ENCODE assay signal across 8 cellular contexts in the genomic region with DNA sequence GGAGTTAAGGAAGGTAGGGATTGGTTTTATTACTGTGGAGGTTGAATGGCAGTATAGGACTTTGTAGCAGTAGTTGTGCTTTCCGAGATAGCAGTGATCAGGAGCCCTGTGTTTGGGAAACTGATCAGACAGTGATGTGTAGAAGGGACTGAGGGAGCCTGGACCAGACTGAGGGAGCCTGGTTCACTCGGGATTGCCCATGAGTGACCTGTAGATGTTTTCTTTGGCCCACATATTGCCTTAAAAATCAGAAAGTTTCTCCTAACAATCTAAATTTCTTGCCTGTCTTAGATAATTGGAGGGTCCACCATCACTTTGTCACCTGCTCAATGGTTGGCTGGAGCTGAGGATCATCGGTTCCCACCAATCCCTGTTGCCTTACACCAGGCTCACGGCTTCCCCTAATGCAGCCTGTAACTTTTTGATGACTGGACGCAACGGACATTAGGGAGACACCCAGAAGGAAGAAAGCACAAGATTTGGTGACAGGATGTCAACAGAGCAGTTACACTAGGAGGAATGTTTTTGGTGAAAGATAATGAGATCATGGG. TPM values are rescaled to one million over a fixed set of nuclear protein-coding genes. Genes with fewer than 3 reads are reported as not detected.
DNase-seq lines count a peak whose midpoint lies in the region; ATAC-seq, FAIRE-seq and TF ChIP-seq lines count a peak whose summit lies in the region.

No MANE protein-coding gene starts in this region.

- no peaks in the 10 kb centered on the region for H3K36me3 Mint-ChIP-seq in memory B cell

- H3K4me2 ChIP-seq in GM12878 (ENCODE audit: control insufficient read depth, insufficient read depth): peak overlapping the region; percentile 94

- H3K4me1 ChIP-seq in heart right ventricle (peaks cover 7 to 65% (median 58%) of the 10 kb centered on the region in 9 donors), GM12878 (ENCODE audit: control insufficient read depth, insufficient read depth, low read length) (peaks cover 16% of the 10 kb centered on the region), aorta (ENCODE audit: control insufficient read depth in 1 of 2, insufficient read depth in 2 of 2, low read length in 2 of 2) (no peaks in the 10 kb centered on the region)

- in situ Hi-C loops in GM12878 (cut with MboI): no loop called here

- H3K9me3 ChIP-seq in heart right ventricle (no peaks in the 10 kb centered on the region), GM12878 (replicated peaks; ENCODE audit: control insufficient read depth, insufficient read depth, low read length) (no peaks in the 10 kb centered on the region), aorta (ENCODE audit: control insufficient read depth, low read length) (no peaks in the 10 kb centered on the region)

- FAIRE-seq in GM12878 (lab: Jason Lieb, UNC): peak; percentile 91

- DNase-seq in heart right ventricle (no peak), left ventricle myocardium superior (no peak), GM12878 (ENCODE audit: low read depth, low spot score) (no peak), memory B cell (ENCODE audit: low spot score in 2 of 2) (no peak), aorta (no peak), NCI-H446 treated with DMSO at 0.1 percent for 48 hours (lab: John Stamatoyannopoulos, UW) (no peak), middle frontal gyrus (ENCODE audit: extremely low spot score, low spot score) (no peak)

- H3K4me1 Mint-ChIP-seq in memory B cell: peaks cover 24% of the 10 kb centered on the region

- CTCF ChIA-PET in GM12878 (lab: Yijun Ruan, JAX): interaction anchor here (1.0 to 10.2 kb wide), 11 partner anchors 8 to 88 kb away, joined by 3 to 386 read pairs (median 20); a partner anchor contains a TSS

- H3K36me3 ChIP-seq in heart right ventricle (peaks cover 0 to 13% (median 0%) of the 10 kb centered on the region in 9 donors), GM12878 (ENCODE audit: control insufficient read depth in 2 of 2, insufficient read depth in 2 of 2, low read length in 1 of 2) (peaks cover 0 to 6% of the 10 kb centered on the region in 2 experiments; a peak in 1 of 4 replicates), aorta (ENCODE audit: control insufficient read depth in 1 of 2, insufficient read depth in 2 of 2, low read length in 1 of 2) (no peaks in the 10 kb centered on the region)

- no peaks in the 10 kb centered on the region for H3K9me3 Mint-ChIP-seq in memory B cell

- H3K27ac Mint-ChIP-seq in memory B cell: peak overlapping the region; percentile 92

- H3K4me3 ChIP-seq in heart right ventricle: peak overlapping the region; percentile 83 to 98 (median 94)
- peak overlapping the region; percentile 88 for H3K4me3 ChIP-seq in GM12878
- peak overlapping the region; percentile 23 to 79 for H3K4me3 ChIP-seq in aorta (ENCODE audit: low read length in 2 of 2)

- ATAC-seq in heart right ventricle (no peak), left ventricle myocardium superior (no peak), GM12878 (no peak), memory B cell (ENCODE audit: low read depth) (no peak), aorta (ENCODE audit: low FRiP score) (no peak), GM21723 (IDR thresholded peaks at IDR 0.05; ENCODE audit: unreplicated experiment) (no peak)

- H4K20me1 ChIP-seq in GM12878 (ENCODE audit: control insufficient read depth, insufficient read depth): no peaks in the 10 kb centered on the region

- TF ChIP-seq EP300 in GM12878 (IDR thresholded peaks at IDR 0.05; ENCODE audit: borderline replicate concordance in 1 of 2, control insufficient read depth in 1 of 2, low read depth in 2 of 2, low read length in 2 of 2): no peak

- peak overlapping the region; percentile 85 for H2AFZ ChIP-seq in GM12878 (ENCODE audit: control insufficient read depth, low read depth, low read length)

- H3K27me3 ChIP-seq in heart right ventricle (no peaks in the 10 kb centered on the region), GM12878 (replicated peaks in 1 of 2; ENCODE audit: control insufficient read depth in 2 of 2, insufficient read depth in 2 of 2, low read length in 1 of 2) (no peaks in the 10 kb centered on the region), aorta (ENCODE audit: control insufficient read depth in 1 of 2, insufficient read depth in 2 of 2, low read length in 1 of 2) (no peaks in the 10 kb centered on the region)

- no peak for TF ChIP-seq RAD21 in GM12878 (IDR thresholded peaks at IDR 0.05; ENCODE audit: insufficient read depth, low read depth, low read length)

- H3K27ac ChIP-seq in heart right ventricle (peak overlapping the region; percentile 89 to 99 (median 98)), GM12878 (ENCODE audit: control insufficient read depth, insufficient read depth) (peak overlapping the region; percentile 87), aorta (ENCODE audit: low read depth in 1 of 2, low read length in 2 of 2) (peak overlapping the region; percentile 83 to 92)

- POLR2A ChIA-PET in GM12878 (lab: Charles Lee): interaction anchor here (0.7 to 2.1 kb wide), 11 partner anchors 8 to 156 kb away, joined by 3 to 30 read pairs (median 4); no protein-coding TSS in a partner anchor

- H3K4me3 Mint-ChIP-seq in memory B cell: peak overlapping the region; percentile 88

- RAD21 ChIA-PET in GM12878 (lab: Charles Lee; ENCODE audit: unreplicated experiment): interaction anchor here (0.6 to 6.1 kb wide), 12 partner anchors 7 to 746 kb away, joined by 3 to 345 read pairs (median 14); no protein-coding TSS in a partner anchor

- 13 to 30% methylated on average over 6 of the region's 6 CpGs for WGBS in heart right ventricle, 2 donors
- whole genome bisulfite sequencing in GM12878 (ENCODE audit: insufficient coverage, insufficient replicate concordance, low lambda C conversion rate, missing lambda C conversion rate): 14% methylated on average over 6 of the region's 6 CpGs
- WGBS in aorta, 2 donors: 2 to 3% methylated on average over 6 of the region's 6 CpGs

- TF ChIP-seq CTCF in heart right ventricle (IDR thresholded peaks at IDR 0.05) (no peak), GM12878 (IDR thresholded peaks at IDR 0.05 in 2 of 3, conservative IDR thresholded peaks at IDR 0.05 in 1 of 3; ENCODE audit: control insufficient read depth in 2 of 3, extremely low read depth in 1 of 3, insufficient read depth in 1 of 3, low read depth in 3 of 3, low read length in 3 of 3) (no peak)

- no peaks in the 10 kb centered on the region for H3K27me3 Mint-ChIP-seq in memory B cell

- intact Hi-C loops in heart right ventricle (cut with DNase I) (loop anchor here in 7 of 10 donors (1.0 to 10.0 kb wide), 5 partner anchors 44 to 317 kb away; no protein-coding TSS in a partner anchor), left ventricle myocardium superior (cut with micrococcal nuclease) (loop anchor here (5.0 kb wide), 1 partner anchor 64 kb away; no protein-coding TSS in a partner anchor), GM12878 (cut with micrococcal nuclease; ENCODE audit: unreplicated experiment) (loop anchor here (2.0 kb wide), 2 partner anchors 43 to 321 kb away; no protein-coding TSS in a partner anchor), aorta (cut with DNase I) (loop anchor here in 1 of 2 donors (5.0 kb wide), 1 partner anchor 64 kb away; no protein-coding TSS in a partner anchor)

- SMC1A ChIA-PET in GM12878 (lab: Charles Lee; ENCODE audit: uncharacterized antibody, unreplicated experiment): interaction anchor here (1.0 to 6.0 kb wide), 12 partner anchors 8 to 320 kb away, joined by 3 to 229 read pairs (median 12); a partner anchor contains a TSS

- TF ChIP-seq POLR2A in GM12878 (IDR thresholded peaks at IDR 0.05; ENCODE audit: low read depth, low read length): no peak

- TSS peak; percentile 80 for BruUV-seq in GM12878 (replicated peaks; lab: Mats Ljungman, UMichigan)

- H3K9ac ChIP-seq in GM12878 (ENCODE audit: control insufficient read depth, insufficient read depth, low read length): peak overlapping the region; percentile 89

- H3K79me2 ChIP-seq in GM12878 (ENCODE audit: control insufficient read depth, insufficient read depth, low read length): peaks cover 30% of the 10 kb centered on the region

RNA-seq across cellular contexts. Expression of a gene that starts 1.1 kb away (rescaled TPM):
- 100 to 1,000 TPM in 1 of 10 donors, 10 to 100 TPM in 9; 67.5 to 100 (median 85.7) TPM for total RNA-seq in heart right ventricle
- 10 to 100 TPM; 16.7 to 23.1 TPM for polyA plus RNA-seq in heart right ventricle
- total RNA-seq in left ventricle myocardium superior: 68.9 TPM
- total RNA-seq in GM12878 (2013; cell fraction: nucleolus; rRNA removed): 65.8 and 72.7 TPM in 2 replicates
- 16.5 and 19.6 TPM in 2 replicates for total RNA-seq in GM12878 (2014; rRNA removed)
- 19.3 and 19.8 TPM in 2 replicates for total RNA-seq in GM12878 (2014; rRNA removed; fragmentation: Illumina TruSeq; extraction: Trizol)
- 41.1 and 41.4 TPM in 2 replicates for total RNA-seq in GM12878 (2021)
- polyA plus RNA-seq in GM12878 (2011; ENCODE audit: low read depth): 8.5 TPM
- polyA plus RNA-seq in GM12878 (2011; rRNA removed): 89.4 and 94.7 TPM in 2 replicates
- polyA plus RNA-seq in GM12878 (2011; cell fraction: cytosol; rRNA removed): 34.4 and 52.3 TPM in 2 replicates
- polyA plus RNA-seq in GM12878 (2011; cell fraction: nucleus; rRNA removed): 38.5 and 57.8 TPM in 2 replicates
- 9.9 and 13.1 TPM in 2 replicates for polyA plus RNA-seq in GM12878 (2012)
- polyA plus RNA-seq in GM12878 (2014; fragmentation: Illumina TruSeq; extraction: Trizol): 26.4 and 29.3 TPM in 2 replicates
- polyA plus RNA-seq in GM12878 (2014; fragmentation: Nextera tagmentation; extraction: Ambion mirVana): 10 to 100 TPM; 11.5 to 15.4 TPM
- polyA plus RNA-seq in GM12878 (2014; rRNA removed): 13.5 and 17.8 TPM in 2 replicates
- 10 to 100 TPM; 59.5 to 59.8 TPM for polyA plus RNA-seq in GM12878 (2016; fragmentation: Nextera tagmentation; extraction: Ambion mirVana)
- polyA minus RNA-seq in GM12878 (2011; rRNA and poly(A)+ RNA removed): 64.4 and 105 TPM in 2 replicates
- 9.4 and 16.5 TPM in 2 replicates for polyA minus RNA-seq in GM12878 (2011; cell fraction: cytosol; rRNA and poly(A)+ RNA removed)
- polyA minus RNA-seq in GM12878 (2011; cell fraction: nucleus; rRNA and poly(A)+ RNA removed): 15.5 and 20.8 TPM in 2 replicates
- total RNA-seq in aorta: 100 to 1,000 TPM in 1 of 2 donors, 10 to 100 TPM in 1; 78.7 to 135 TPM
- polyA plus RNA-seq in aorta: 10 to 100 TPM; 13.9 to 21.3 TPM

RNA-seq across cellular contexts. Expression of a gene that starts 8.2 kb away (rescaled TPM):
- 10 to 100 TPM; 17.9 to 37.3 (median 21.4) TPM for total RNA-seq in heart right ventricle
- polyA plus RNA-seq in heart right ventricle: 10 to 100 TPM; 11.6 to 39.1 TPM
- total RNA-seq in left ventricle myocardium superior: 32.6 TPM
- total RNA-seq in GM12878 (2013; cell fraction: nucleolus; rRNA removed): 68.2 and 72.6 TPM in 2 replicates
- total RNA-seq in GM12878 (2014; rRNA removed): 493 and 526 TPM in 2 replicates
- 470 and 509 TPM in 2 replicates for total RNA-seq in GM12878 (2014; rRNA removed; fragmentation: Illumina TruSeq; extraction: Trizol)
- 389 and 402 TPM in 2 replicates for total RNA-seq in GM12878 (2021)
- 175 TPM for polyA plus RNA-seq in GM12878 (2011; ENCODE audit: low read depth)
- polyA plus RNA-seq in GM12878 (2011; rRNA removed): 565 and 738 TPM in 2 replicates
- polyA plus RNA-seq in GM12878 (2011; cell fraction: cytosol; rRNA removed): 683 and 744 TPM in 2 replicates
- polyA plus RNA-seq in GM12878 (2011; cell fraction: nucleus; rRNA removed): 317 and 447 TPM in 2 replicates
- 215 and 236 TPM in 2 replicates for polyA plus RNA-seq in GM12878 (2012)
- polyA plus RNA-seq in GM12878 (2014; fragmentation: Illumina TruSeq; extraction: Trizol): 459 and 487 TPM in 2 replicates
- polyA plus RNA-seq in GM12878 (2014; fragmentation: Nextera tagmentation; extraction: Ambion mirVana): 100 to 1,000 TPM; 651 to 694 TPM
- 464 and 516 TPM in 2 replicates for polyA plus RNA-seq in GM12878 (2014; rRNA removed)
- 100 to 1,000 TPM; 568 to 618 TPM for polyA plus RNA-seq in GM12878 (2016; fragmentation: Nextera tagmentation; extraction: Ambion mirVana)
- 328 and 409 TPM in 2 replicates for polyA minus RNA-seq in GM12878 (2011; rRNA and poly(A)+ RNA removed)
- polyA minus RNA-seq in GM12878 (2011; cell fraction: cytosol; rRNA and poly(A)+ RNA removed): 236 and 284 TPM in 2 replicates
- 83.2 and 141 TPM in 2 replicates for polyA minus RNA-seq in GM12878 (2011; cell fraction: nucleus; rRNA and poly(A)+ RNA removed)
- 10 to 100 TPM; 20.1 to 21.9 TPM for total RNA-seq in aorta
- polyA plus RNA-seq in aorta: 10 to 100 TPM; 34.7 to 37.4 TPM

RNA-seq across cellular contexts. Expression of a gene that starts 15.1 kb away (rescaled TPM):
- 10 to 100 TPM; 75.2 to 96.4 (median 82.0) TPM for total RNA-seq in heart right ventricle
- 100 to 1,000 TPM in 1 of 2 donors, 10 to 100 TPM in 1; 85.9 to 135 TPM for polyA plus RNA-seq in heart right ventricle
- total RNA-seq in left ventricle myocardium superior: 88.3 TPM
- total RNA-seq in GM12878 (2013; cell fraction: nucleolus; rRNA removed): 48.5 and 48.6 TPM in 2 replicates
- total RNA-seq in GM12878 (2014; rRNA removed): 139 and 176 TPM in 2 replicates
- 102 and 105 TPM in 2 replicates for total RNA-seq in GM12878 (2014; rRNA removed; fragmentation: Illumina TruSeq; extraction: Trizol)
- 81.7 and 82.4 TPM in 2 replicates for total RNA-seq in GM12878 (2021)
- polyA plus RNA-seq in GM12878 (2011; ENCODE audit: low read depth): 55.1 TPM
- polyA plus RNA-seq in GM12878 (2011; rRNA removed): 131 and 151 TPM in 2 replicates
- 99.3 and 105 TPM in 2 replicates for polyA plus RNA-seq in GM12878 (2011; cell fraction: cytosol; rRNA removed)
- 32.1 and 46.0 TPM in 2 replicates for polyA plus RNA-seq in GM12878 (2011; cell fraction: nucleus; rRNA removed)
- polyA plus RNA-seq in GM12878 (2012): 72.7 and 77.3 TPM in 2 replicates
- 129 and 150 TPM in 2 replicates for polyA plus RNA-seq in GM12878 (2014; fragmentation: Illumina TruSeq; extraction: Trizol)
- 10 to 100 TPM; 53.0 to 69.1 TPM for polyA plus RNA-seq in GM12878 (2014; fragmentation: Nextera tagmentation; extraction: Ambion mirVana)
- 141 and 157 TPM in 2 replicates for polyA plus RNA-seq in GM12878 (2014; rRNA removed)
- 100 to 1,000 TPM; 183 to 185 TPM for polyA plus RNA-seq in GM12878 (2016; fragmentation: Nextera tagmentation; extraction: Ambion mirVana)
- 38.9 and 49.5 TPM in 2 replicates for polyA minus RNA-seq in GM12878 (2011; rRNA and poly(A)+ RNA removed)
- polyA minus RNA-seq in GM12878 (2011; cell fraction: cytosol; rRNA and poly(A)+ RNA removed): 17.6 and 21.7 TPM in 2 replicates
- 10.4 and 10.6 TPM in 2 replicates for polyA minus RNA-seq in GM12878 (2011; cell fraction: nucleus; rRNA and poly(A)+ RNA removed)
- total RNA-seq in aorta: 10 to 100 TPM; 73.0 to 95.0 TPM
- polyA plus RNA-seq in aorta: 100 to 1,000 TPM; 140 to 158 TPM
